ENCODE assay signal across 8 cellular contexts in genomic region chr1:161473363-161473762, GRCh38. TPM values are rescaled to one million over a fixed set of nuclear protein-coding genes. Genes with fewer than 3 reads are reported as not detected.
DNase-seq lines count a peak whose midpoint lies in the region; ATAC-seq, FAIRE-seq and TF ChIP-seq lines count a peak whose summit lies in the region.

No MANE protein-coding gene starts in this region.

- peak overlapping the region; percentile 38 for H3K4me3 Mint-ChIP-seq in activated B cell treated with CpG ODN at 0.5 μM for 24 hours

- H3K4ac ChIP-seq in mesenchymal stem cell (ENCODE audit: low read depth in 1 of 2, low read length in 2 of 2): no peak overlapping the region

- H3K27me3 ChIP-seq in KMS-11 (ENCODE audit: insufficient read depth, low read depth): no peaks in the 10 kb centered on the region
- peaks cover 26 to 30% of the 10 kb centered on the region in 2 experiments for H3K27me3 ChIP-seq in mesenchymal stem cell (ENCODE audit: control insufficient read depth in 1 of 2, insufficient read depth in 1 of 2, low read length in 2 of 2)

- H3K4me2 ChIP-seq in KMS-11 (peak overlapping the region; percentile 56), mesenchymal stem cell (ENCODE audit: low read length, poor library complexity, severe bottlenecking) (peak overlapping the region; percentile 79)

- no peak overlapping the region for H3K18ac ChIP-seq in mesenchymal stem cell (ENCODE audit: low read depth in 1 of 2, low read length in 2 of 2)

- H3K9ac ChIP-seq in KMS-11 (no peak overlapping the region), mesenchymal stem cell (ENCODE audit: low read length) (no peak overlapping the region)

- H3K36me3 ChIP-seq in KMS-11 (ENCODE audit: insufficient read depth) (no peaks in the 10 kb centered on the region), mesenchymal stem cell (ENCODE audit: control insufficient read depth in 1 of 2, insufficient read depth in 2 of 2, low read depth in 1 of 2, low read length in 2 of 2) (no peaks in the 10 kb centered on the region)

- no peak overlapping the region for H3K23ac ChIP-seq in mesenchymal stem cell (ENCODE audit: low read length in 2 of 2)

- no peaks in the 10 kb centered on the region for H4K20me1 ChIP-seq in KMS-11 (ENCODE audit: insufficient read depth)

- H2BK15ac ChIP-seq in mesenchymal stem cell (ENCODE audit: low read depth, poor library complexity, severe bottlenecking): no peak overlapping the region

- H3K79me1 ChIP-seq in mesenchymal stem cell (replicated peaks; ENCODE audit: low read length, poor library complexity, severe bottlenecking): no peaks in the 10 kb centered on the region

- DNase-seq in DMS114 treated with DMSO at 0.1 percent for 48 hours (lab: John Stamatoyannopoulos, UW; ENCODE audit: unreplicated experiment) (peak; percentile 79), activated B cell treated with CpG ODN at 0.5 μM for 24 hours (no peak), mesenchymal stem cell (peak; percentile 49), GM12891 (ENCODE audit: insufficient read length, low spot score) (no peak)
- no peak for DNase-seq in activated CD8-positive, alpha-beta memory T cell treated with anti-CD3 and anti-CD28 coated beads for 24 hours

- peaks cover 29% of the 10 kb centered on the region for H3K27me3 Mint-ChIP-seq in activated B cell treated with CpG ODN at 0.5 μM for 24 hours

- POLR2A ChIA-PET in activated B cell treated with CpG ODN at 0.5 μM for 24 hours (lab: Charles Lee): no interaction called here

- WGBS in mesenchymal stem cell: under 1% methylated on average over 8 of the region's 8 CpGs

- TF ChIP-seq CTCF in KMS-11 (conservative IDR thresholded peaks at IDR 0.05; ENCODE audit: low read depth, low read length) (no peak), activated B cell treated with CpG ODN at 0.5 μM for 24 hours (IDR thresholded peaks at IDR 0.05) (no peak)

- H3K79me2 ChIP-seq in KMS-11 (ENCODE audit: insufficient read depth, low read depth): no peaks in the 10 kb centered on the region

- peak overlapping the region; percentile 51 for H2AFZ ChIP-seq in KMS-11 (ENCODE audit: low read depth)
- peak overlapping the region; percentile 85 for H2AFZ ChIP-seq in mesenchymal stem cell (ENCODE audit: low read depth, low read length)

- H4K91ac ChIP-seq in mesenchymal stem cell (ENCODE audit: low read length): no peak overlapping the region

- no peak overlapping the region for H2AK5ac ChIP-seq in mesenchymal stem cell (ENCODE audit: low read length, severe bottlenecking)

- H2BK120ac ChIP-seq in mesenchymal stem cell (ENCODE audit: low read depth, low read length): no peak overlapping the region

- H3K9me3 ChIP-seq in mesenchymal stem cell (ENCODE audit: control insufficient read depth, low read length): no peaks in the 10 kb centered on the region

- TF ChIP-seq POLR2A in GM12891 (IDR thresholded peaks at IDR 0.05; ENCODE audit: low read depth, low read length): no peak

- H2BK5ac ChIP-seq in mesenchymal stem cell (ENCODE audit: low read depth, low read length, poor library complexity, severe bottlenecking): no peak overlapping the region

- H3K4me1 Mint-ChIP-seq in activated B cell treated with CpG ODN at 0.5 μM for 24 hours: peaks cover 11% of the 10 kb centered on the region

- H3K27ac ChIP-seq in KMS-11: no peak overlapping the region
- H3K27ac ChIP-seq in mesenchymal stem cell (ENCODE audit: low read length, poor library complexity, severe bottlenecking): no peak overlapping the region

- no peaks in the 10 kb centered on the region for H3K36me3 Mint-ChIP-seq in activated B cell treated with CpG ODN at 0.5 μM for 24 hours (ENCODE audit: low read depth)

- intact Hi-C loops in activated B cell treated with CpG ODN at 0.5 μM for 24 hours (cut with micrococcal nuclease): no loop called here

- no peaks in the 10 kb centered on the region for H3K9me3 Mint-ChIP-seq in activated B cell treated with CpG ODN at 0.5 μM for 24 hours

- H4K8ac ChIP-seq in mesenchymal stem cell (ENCODE audit: low read length): peak overlapping the region; percentile 23

- no peak overlapping the region for H2BK12ac ChIP-seq in mesenchymal stem cell (ENCODE audit: low read length in 2 of 2)

- no peak overlapping the region for H3K14ac ChIP-seq in mesenchymal stem cell (ENCODE audit: low read length in 2 of 2)

- CTCF ChIA-PET in activated B cell treated with CpG ODN at 0.5 μM for 24 hours (lab: Charles Lee): no interaction called here

- FAIRE-seq in GM12891 (lab: Jason Lieb, UNC): no peak

- H3K4me1 ChIP-seq in KMS-11 (ENCODE audit: low read depth, poor library complexity, severe bottlenecking): no peaks in the 10 kb centered on the region
- H3K4me1 ChIP-seq in mesenchymal stem cell (ENCODE audit: control insufficient read depth, insufficient read depth, low read depth, low read length): peaks cover 4% of the 10 kb centered on the region

- H3K27ac Mint-ChIP-seq in activated B cell treated with CpG ODN at 0.5 μM for 24 hours: peak overlapping the region; percentile 12

- peak overlapping the region; percentile 51 for H3K4me3 ChIP-seq in KMS-11 (IDR thresholded peaks at IDR 0.05; ENCODE audit: insufficient read depth, low read depth, low read length)
- peak overlapping the region; percentile 39 to 58 for H3K4me3 ChIP-seq in mesenchymal stem cell (ENCODE audit: insufficient read depth in 1 of 2, low read depth in 1 of 2, low read length in 2 of 2)

- ATAC-seq in activated B cell treated with CpG ODN at 0.5 μM for 24 hours (ENCODE audit: low read depth) (no peak), HG02938 (IDR thresholded peaks at IDR 0.05; ENCODE audit: unreplicated experiment) (no peak), GM21786 (IDR thresholded peaks at IDR 0.05; ENCODE audit: unreplicated experiment) (no peak)

TF ChIP-seq in GM12891, 5 proteins besides CTCF, POLR2A, EP300 and RAD21:
- TF ChIP-seq PAX5 (IDR thresholded peaks at IDR 0.05; ENCODE audit: insufficient read depth, low read length, severe bottlenecking) (no peak), POLR2AphosphoS5 (IDR thresholded peaks at IDR 0.05; ENCODE audit: low read depth, low read length) (no peak), TAF1 (IDR thresholded peaks at IDR 0.05; ENCODE audit: low read depth, low read length) (no peak), SPI1 (IDR thresholded peaks at IDR 0.05; ENCODE audit: low read depth, low read length) (no peak), POU2F2 (IDR thresholded peaks at IDR 0.05; ENCODE audit: low read depth, low read length) (no peak)

RNA-seq across cellular contexts. Expression of gene FCGR2A, which starts 31.9 kb away (rescaled TPM):
- 6.2 and 8.6 TPM in 2 replicates for total RNA-seq in activated B cell treated with CpG ODN at 0.5 μM for 24 hours
- 5.1 TPM for polyA plus RNA-seq in mesenchymal stem cell (2013, experiment 1 of 2)
- polyA plus RNA-seq in mesenchymal stem cell (2013, experiment 2 of 2): 4.4 TPM
- polyA plus RNA-seq in GM12891 (2012; ENCODE audit: low read depth, missing spikeins): 6.6 TPM

RNA-seq across cellular contexts. Expression of gene HSPA6, which starts 51.0 kb away (rescaled TPM):
- total RNA-seq in activated B cell treated with CpG ODN at 0.5 μM for 24 hours: 4.0 and 4.5 TPM in 2 replicates
- 0.14 TPM for polyA plus RNA-seq in mesenchymal stem cell (2013, experiment 1 of 2)
- 0.18 TPM for polyA plus RNA-seq in mesenchymal stem cell (2013, experiment 2 of 2)
- polyA plus RNA-seq in GM12891 (2012; ENCODE audit: low read depth, missing spikeins): 0.71 TPM

Comparison
In these comparisons a context has a peak if more than half of its experiments do, and no peak if none do; other contexts are left out.
1. DNase-seq: peak in DMS114 treated with DMSO at 0.1 percent for 48 hours (single experiment) and mesenchymal stem cell (single experiment); none in activated B cell treated with CpG ODN at 0.5 μM for 24 hours (single experiment), activated CD8-positive, alpha-beta memory T cell treated with anti-CD3 and anti-CD28 coated beads for 24 hours (single experiment) and GM12891 (single experiment).